ENCODE assay signal across 20 cellular contexts in the genomic region with DNA sequence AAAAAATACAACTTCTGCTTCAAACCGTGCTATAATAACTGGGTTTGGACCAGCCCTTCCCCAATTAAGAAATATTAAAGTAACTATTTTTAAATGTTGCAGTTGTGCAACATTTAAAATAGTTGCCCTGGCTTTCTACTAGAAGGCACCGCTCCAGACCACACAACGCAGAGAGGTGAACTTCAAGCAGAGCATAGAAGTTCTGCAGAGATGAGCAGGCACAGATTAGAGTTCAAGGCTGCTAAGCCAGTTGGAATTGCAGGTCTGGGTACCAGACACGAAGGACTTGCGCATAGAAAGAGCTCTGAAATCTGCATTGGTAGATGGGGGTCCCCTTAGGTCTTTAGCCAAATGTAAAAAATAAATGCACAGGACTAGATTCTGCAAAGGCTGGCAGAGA. TPM values are rescaled to one million over a fixed set of nuclear protein-coding genes. Genes with fewer than 3 reads are reported as not detected.
DNase-seq lines count a peak whose midpoint lies in the region; ATAC-seq and TF ChIP-seq lines count a peak whose summit lies in the region.
"Had no signal": no experiment of that assay in that cellular context is flagged by ENCODE, and none has a peak within 500 bp of the region (broad histone marks: within the 10 kb centered on the region; RNA-seq: fewer than 3 reads in every experiment).

No MANE protein-coding gene starts in this region.

- peaks cover 13% of the 10 kb centered on the region for H3K9me3 Mint-ChIP-seq in nephron progenitor cell
- H3K9me3 Mint-ChIP-seq: CD8-positive, alpha-beta T cell; GM23338 had no signal

- no peak for TF ChIP-seq EP300 in esophagus muscularis mucosa (IDR thresholded peaks at IDR 0.05)

- no peaks in the 10 kb centered on the region for H3K9me3 ChIP-seq in esophagus muscularis mucosa
- H3K9me3 ChIP-seq: BLaER1, Caco-2 had no signal

- no peak for TF ChIP-seq CTCF in esophagus muscularis mucosa (IDR thresholded peaks at IDR 0.05)
- no peak for TF ChIP-seq CTCF in nephron progenitor cell (IDR thresholded peaks at IDR 0.05)

- peaks cover 51% of the 10 kb centered on the region for H3K27me3 Mint-ChIP-seq in nephron progenitor cell (ENCODE audit: low read depth, poor library complexity)

- H3K27me3 ChIP-seq in esophagus muscularis mucosa, result no peaks in the 10 kb centered on the region
- H3K27me3 ChIP-seq: BLaER1 had no signal

- no peaks in the 10 kb centered on the region for H3K36me3 ChIP-seq in esophagus muscularis mucosa
- H3K36me3 ChIP-seq: BLaER1 had no signal

- H3K4me3 ChIP-seq in esophagus muscularis mucosa, result no peak overlapping the region
- H3K4me3 ChIP-seq: BLaER1, GM12878, GM23338 had no signal

- peak overlapping the region; percentile 27 for H3K27ac Mint-ChIP-seq in nephron progenitor cell
- H3K27ac Mint-ChIP-seq: B cell; CD4-positive, CD25-positive, alpha-beta regulatory T cell; CD8-positive, alpha-beta T cell; GM23338; H9 had no signal

- H3K27ac ChIP-seq in esophagus muscularis mucosa (replicated peaks in 1 of 4), result no peak overlapping the region
- H3K27ac ChIP-seq: BLaER1, C4-2B had no signal

- intact Hi-C loops in left ventricle myocardium superior (cut with micrococcal nuclease) (no loop called here), cardiac septum (cut with DNase I) (no loop called here), esophagus muscularis mucosa (cut with DNase I) (no loop called here)

- H3K4me3 Mint-ChIP-seq in nephron progenitor cell, result no peak overlapping the region
- H3K4me3 Mint-ChIP-seq: B cell; CD4-positive, CD25-positive, alpha-beta regulatory T cell; CD8-positive, alpha-beta T cell; GM23338; H9 had no signal

- peak; percentile 38 for ATAC-seq in left ventricle myocardium superior
- ATAC-seq: CD8-positive, alpha-beta T cell; GM12878; GM23338; HCT116 had no signal

- DNase-seq in left ventricle myocardium superior, result no peak
- DNase-seq in cardiac septum (ENCODE audit: low spot score), result no peak
- peak; percentile 75 for DNase-seq in esophagus muscularis mucosa (ENCODE audit: extremely low spot score)
- DNase-seq in nephron progenitor cell, result no peak
- no peak for DNase-seq in DMS153 treated with DMSO at 0.1 percent for 48 hours (lab: John Stamatoyannopoulos, UW; ENCODE audit: unreplicated experiment)
- no peak for DNase-seq in NCI-H1436 (lab: John Stamatoyannopoulos, UW)
- DNase-seq: Caco-2; CD4-positive, CD25-positive, alpha-beta regulatory T cell; CD8-positive, alpha-beta T cell; DMS153; DMS79; EL; GDM1; H9 had no signal

- no peak for TF ChIP-seq POLR2A in esophagus muscularis mucosa (IDR thresholded peaks at IDR 0.05; ENCODE audit: low read depth)

- peaks cover 6% of the 10 kb centered on the region for H3K36me3 Mint-ChIP-seq in nephron progenitor cell (ENCODE audit: low read depth)
- H3K36me3 Mint-ChIP-seq: CD4-positive, CD25-positive, alpha-beta regulatory T cell; CD8-positive, alpha-beta T cell had no signal

- H3K4me1 ChIP-seq in esophagus muscularis mucosa, result no peaks in the 10 kb centered on the region
- H3K4me1 ChIP-seq: BLaER1, Caco-2 had no signal

- peaks cover 50% of the 10 kb centered on the region for H3K4me1 Mint-ChIP-seq in nephron progenitor cell
- H3K4me1 Mint-ChIP-seq: B cell; CD4-positive, CD25-positive, alpha-beta regulatory T cell had no signal

- WGBS in esophagus muscularis mucosa, result 76% methylated on average over 5 of the region's 5 CpGs

RNA-seq across cellular contexts. Expression of gene GALNT10, which starts 58.7 kb away (rescaled TPM):
- total RNA-seq in left ventricle myocardium superior (10.9 TPM), cardiac septum (15.5 TPM), esophagus muscularis mucosa (10 to 100 TPM; 21.4 to 49.8 (median 44.7) TPM)
